In the genomic region with DNA sequence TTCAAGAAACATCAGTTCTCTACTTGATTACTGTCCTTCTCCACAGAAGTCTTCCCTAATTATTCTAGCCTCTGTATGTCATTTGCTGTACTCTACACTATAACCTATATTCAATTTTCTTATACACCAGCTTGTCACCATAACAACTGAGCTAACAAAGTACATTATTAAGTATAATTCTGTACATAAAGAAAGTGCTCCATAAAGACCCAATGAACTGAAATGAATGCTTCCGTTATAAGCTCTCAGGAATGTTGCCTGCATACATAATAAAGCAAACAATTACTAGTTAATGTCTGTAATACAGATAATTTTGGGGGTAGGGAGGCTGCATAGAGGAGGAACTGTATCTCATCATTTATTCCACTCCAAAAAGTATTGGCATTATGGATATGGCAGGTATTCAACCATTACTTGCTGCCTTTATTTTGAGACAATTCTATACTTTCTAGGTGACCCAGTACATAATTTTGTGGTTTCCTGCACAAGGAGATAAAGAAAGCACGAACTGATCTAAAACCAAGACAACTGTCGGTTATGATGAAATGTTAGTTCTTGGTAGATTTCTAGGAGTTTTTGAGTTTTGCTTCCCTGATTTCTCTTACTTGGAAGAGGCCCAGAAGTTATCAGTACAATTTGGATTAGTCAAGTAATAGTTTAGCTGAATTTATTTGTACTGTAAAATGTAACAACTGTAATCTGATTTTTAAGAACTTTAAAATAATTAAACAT, we compare ENCODE assay signal across 25 cellular contexts.
DNase-seq lines count a peak whose midpoint lies in the region; ATAC-seq, FAIRE-seq and TF ChIP-seq lines count a peak whose summit lies in the region.
"Had no signal": no experiment of that assay in that cellular context is flagged by ENCODE, and none has a peak within 500 bp of the region (broad histone marks: within the 10 kb centered on the region; RNA-seq: fewer than 3 reads in every experiment).

No MANE protein-coding gene starts in this region.

- intact Hi-C loops in A673 (cut with micrococcal nuclease; ENCODE audit: unreplicated experiment), result no loop called here

- TF ChIP-seq CTCF in A673 (conservative IDR thresholded peaks at IDR 0.05; ENCODE audit: low read depth, low read length) (no peak), upper lobe of left lung (IDR thresholded peaks at IDR 0.05) (no peak)

- BruUV-seq in A673 (replicated peaks; lab: Mats Ljungman, UMichigan), result no TSS peak

- H3K9me3 ChIP-seq in A673 (ENCODE audit: low read depth, low read length, poor library complexity, severe bottlenecking) (no peaks in the 10 kb centered on the region), upper lobe of left lung (no peaks in the 10 kb centered on the region)
- H3K9me3 ChIP-seq: colonic mucosa, esophagus squamous epithelium, testis had no signal

- H3K36me3 ChIP-seq in A673 (ENCODE audit: insufficient read depth, low read length, poor library complexity, severe bottlenecking) (no peaks in the 10 kb centered on the region), upper lobe of left lung (no peaks in the 10 kb centered on the region)
- H3K36me3 ChIP-seq: colonic mucosa, esophagus squamous epithelium had no signal

- H3K4me3 ChIP-seq in A673 (ENCODE audit: low read depth, low read length, poor library complexity, severe bottlenecking) (peak overlapping the region; percentile 23), upper lobe of left lung (no peak overlapping the region)
- H3K4me3 ChIP-seq: colonic mucosa, esophagus squamous epithelium, smooth muscle cell, testis had no signal

- ATAC-seq in upper lobe of left lung (ENCODE audit: low FRiP score in 2 of 2), result no peak
- ATAC-seq: activated CD8-positive, alpha-beta memory T cell treated with anti-CD3 and anti-CD28 coated beads, Interleukin-2, amount 10 ng/mL, durations not matched to agents 7 days and 5 days; CD8-positive, alpha-beta T cell; naive thymus-derived CD4-positive, alpha-beta T cell had no signal

- POLR2A ChIA-PET in A673 (lab: Charles Lee; ENCODE audit: low non-redundant PET), result no interaction called here

- 55 to 59% methylated on average over 3 of the region's 3 CpGs for WGBS in upper lobe of left lung, 2 donors

- CTCF ChIA-PET in A673 (lab: Charles Lee), result interaction anchor here (1.4 kb wide), 1 partner anchor 15 kb away, joined by 4 read pairs; no protein-coding TSS in a partner anchor

- TF ChIP-seq EP300 in upper lobe of left lung (IDR thresholded peaks at IDR 0.05), result no peak

- FAIRE-seq in GM12892 (lab: Jason Lieb, UNC), result peak; percentile 53
- FAIRE-seq: HTR-8/SVneo had no signal

- TF ChIP-seq POLR2A in GM12892 (IDR thresholded peaks at IDR 0.05; ENCODE audit: low read depth, low read length), result no peak
- TF ChIP-seq POLR2A in upper lobe of left lung (IDR thresholded peaks at IDR 0.05), result no peak

- H3K27me3 ChIP-seq in A673 (replicated peaks; ENCODE audit: insufficient read depth, low read depth, low read length, poor library complexity), result no peaks in the 10 kb centered on the region
- no peaks in the 10 kb centered on the region for H3K27me3 ChIP-seq in upper lobe of left lung
- H3K27me3 ChIP-seq: colonic mucosa, esophagus squamous epithelium, testis had no signal

- DNase-seq in A673 (ENCODE audit: low spot score), result peak; percentile 82
- DNase-seq in GM12892 (ENCODE audit: insufficient read length), result no peak
- peak; percentile 63 for DNase-seq in NOMO-1 treated with DMSO at 0.1 percent for 48 hours (lab: John Stamatoyannopoulos, UW; ENCODE audit: unreplicated experiment)
- DNase-seq in amniotic epithelial cell (ENCODE audit: low read depth), result peak; percentile 63
- no peak for DNase-seq in upper lobe of left lung
- DNase-seq in NCI-H774 (lab: John Stamatoyannopoulos, UW), result no peak
- DNase-seq in ACHN, result no peak
- no peak for DNase-seq in globus pallidus (ENCODE audit: low spot score)
- DNase-seq: activated CD4-positive, alpha-beta T cell treated with anti-CD3 and anti-CD28 coated beads, Interleukin-2, amount 10 ng/mL, durations not matched to agents 7 days and 5 days; activated CD8-positive, alpha-beta memory T cell treated with anti-CD3 and anti-CD28 coated beads, Interleukin-2, amount 10 ng/mL, durations not matched to agents 7 days and 5 days; CD8-positive, alpha-beta T cell; colonic mucosa; esophagus squamous epithelium; mesendoderm; naive thymus-derived CD4-positive, alpha-beta T cell; NCI-H1417 treated with DMSO at 0.1 percent for 48 hours; NCI-H510A; retina; SHP77; stimulated activated CD4-positive, alpha-beta T cell treated with anti-CD3 and anti-CD28 coated beads, Interleukin-2, amount 100 ng/mL, for 48 hours; stimulated activated naive CD4-positive, alpha-beta T cell; testis had no signal

- H3K27ac ChIP-seq in A673 (ENCODE audit: low read depth, low read length, poor library complexity, severe bottlenecking) (peak overlapping the region; percentile 74), upper lobe of left lung (no peak overlapping the region)
- H3K27ac ChIP-seq: colonic mucosa, esophagus squamous epithelium, testis, VCaP had no signal

- peaks cover 29% of the 10 kb centered on the region for H3K4me1 ChIP-seq in A673 (ENCODE audit: insufficient read depth, low read length, poor library complexity, severe bottlenecking)
- peaks cover 0 to 16% (median 8%) of the 10 kb centered on the region in 4 donors for H3K4me1 ChIP-seq in upper lobe of left lung
- H3K4me1 ChIP-seq: colonic mucosa, esophagus squamous epithelium had no signal

- in situ Hi-C loops in ACHN (cut with HindIII; ENCODE audit: low pct_ligation_motif_present, low pct_unique_long_range_greater_than_20kb, low sequenced_read_pairs), result no loop called here

Comparison
In these comparisons a context has a peak if more than half of its experiments do, and no peak if none do; other contexts are left out.
1. DNase-seq: peak in A673 (single experiment), NOMO-1 treated with DMSO at 0.1 percent for 48 hours (single experiment) and amniotic epithelial cell (single experiment); none in GM12892 (single experiment), upper lobe of left lung (0 of 2), NCI-H774 (single experiment), ACHN (single experiment) and globus pallidus (single experiment).